ENCODE assay signal across 8 cellular contexts in genomic region chr10:133261726-133262325, GRCh38. TPM values are rescaled to one million over a fixed set of nuclear protein-coding genes. Genes with fewer than 3 reads are reported as not detected.
DNase-seq lines count a peak whose midpoint lies in the region; ATAC-seq and TF ChIP-seq lines count a peak whose summit lies in the region.

No MANE protein-coding gene starts in this region.

- H3K9me3 Mint-ChIP-seq in endothelial cell (ENCODE audit: unreplicated experiment) = no peaks in the 10 kb centered on the region
- H3K9me3 Mint-ChIP-seq in mesothelial cell of epicardium = no peaks in the 10 kb centered on the region

- H3K27me3 Mint-ChIP-seq in endothelial cell (ENCODE audit: unreplicated experiment) (peaks cover 18% of the 10 kb centered on the region), mesothelial cell of epicardium (ENCODE audit: low read depth) (peaks cover 19% of the 10 kb centered on the region)

- H3K27ac Mint-ChIP-seq in endothelial cell (ENCODE audit: unreplicated experiment) = no peak overlapping the region
- H3K27ac Mint-ChIP-seq in mesothelial cell of epicardium = no peak overlapping the region

- H3K4me3 Mint-ChIP-seq in endothelial cell (ENCODE audit: unreplicated experiment) = peak overlapping the region; percentile 51
- peak overlapping the region; percentile 70 for H3K4me3 Mint-ChIP-seq in mesothelial cell of epicardium

- no peaks in the 10 kb centered on the region for H3K4me1 Mint-ChIP-seq in endothelial cell (ENCODE audit: unreplicated experiment)
- H3K4me1 Mint-ChIP-seq in mesothelial cell of epicardium = peaks cover 11% of the 10 kb centered on the region

- TF ChIP-seq CTCF in endothelial cell (IDR thresholded peaks at IDR 0.05; ENCODE audit: unreplicated experiment) = no peak
- TF ChIP-seq CTCF in mesothelial cell of epicardium (IDR thresholded peaks at IDR 0.05; ENCODE audit: unreplicated experiment) = no peak

- ATAC-seq in GM19023 (IDR thresholded peaks at IDR 0.05; ENCODE audit: unreplicated experiment) (peak; percentile 53), HG03139 (IDR thresholded peaks at IDR 0.05; ENCODE audit: unreplicated experiment) (peak; percentile 37)

- H3K36me3 Mint-ChIP-seq in endothelial cell (ENCODE audit: low read depth, unreplicated experiment) = peaks cover 3% of the 10 kb centered on the region
- no peaks in the 10 kb centered on the region for H3K36me3 Mint-ChIP-seq in mesothelial cell of epicardium

- DNase-seq in Ammon's horn (ENCODE audit: low spot score) (peak; percentile 79), NOMO-1 treated with dmso at 0.1 percent for 144 hours (lab: John Stamatoyannopoulos, UW; ENCODE audit: unreplicated experiment) (peak; percentile 32), endothelial cell (ENCODE audit: low spot score) (peak; percentile 43), mesothelial cell of epicardium (ENCODE audit: low spot score in 2 of 2, unreplicated experiment in 2 of 2) (peak; percentile 70 to 75)
- DNase-seq in activated CD8-positive, alpha-beta memory T cell treated with anti-CD3 and anti-CD28 coated beads, Interleukin-2, amount 50 U/mL, for 4 hours = peak; percentile 81
- DNase-seq in stimulated activated CD8-positive, alpha-beta memory T cell treated with anti-CD3 and anti-CD28 coated beads, Interleukin-2, amount 100 ng/mL, for 48 hours (ENCODE audit: low read depth in 2 of 2) = peak; percentile 79 to 84

RNA-seq across cellular contexts. Expression of gene ADAM8, which starts 14.8 kb away (rescaled TPM):
- total RNA-seq in endothelial cell (ENCODE audit: unreplicated experiment) = 1.5 TPM
- total RNA-seq in mesothelial cell of epicardium = 14.3 to 16.9 TPM (median 16.9 TPM) in 3 replicates

RNA-seq across cellular contexts. Expression of gene VENTX, which starts 24.2 kb away (rescaled TPM):
- total RNA-seq in endothelial cell (ENCODE audit: unreplicated experiment) (0.23 TPM), mesothelial cell of epicardium (0.07 to 0.09 TPM in 2 of 3 replicates, not detected in the other)

RNA-seq across cellular contexts. Expression of gene UTF1, which starts 31.8 kb away (rescaled TPM):
- 0.38 TPM for total RNA-seq in endothelial cell (ENCODE audit: unreplicated experiment)
- total RNA-seq in mesothelial cell of epicardium = not detected in 3 replicates

RNA-seq across cellular contexts. Expression of gene TUBGCP2, which starts 46.8 kb away (rescaled TPM):
- total RNA-seq in endothelial cell (ENCODE audit: unreplicated experiment) (50.7 TPM), mesothelial cell of epicardium (69.6 to 81.0 TPM (median 70.9 TPM) in 3 replicates)

RNA-seq across cellular contexts. Expression of gene ZNF511, which starts 46.9 kb away (rescaled TPM):
- total RNA-seq in endothelial cell (ENCODE audit: unreplicated experiment) (18.6 TPM), mesothelial cell of epicardium (38.6 to 44.9 TPM (median 39.5 TPM) in 3 replicates)

Comparison
In these comparisons a context has a peak if more than half of its experiments do, and no peak if none do; other contexts are left out.
1. Peak in every context shown above with its lines: DNase-seq and ATAC-seq.